In the genomic region with DNA sequence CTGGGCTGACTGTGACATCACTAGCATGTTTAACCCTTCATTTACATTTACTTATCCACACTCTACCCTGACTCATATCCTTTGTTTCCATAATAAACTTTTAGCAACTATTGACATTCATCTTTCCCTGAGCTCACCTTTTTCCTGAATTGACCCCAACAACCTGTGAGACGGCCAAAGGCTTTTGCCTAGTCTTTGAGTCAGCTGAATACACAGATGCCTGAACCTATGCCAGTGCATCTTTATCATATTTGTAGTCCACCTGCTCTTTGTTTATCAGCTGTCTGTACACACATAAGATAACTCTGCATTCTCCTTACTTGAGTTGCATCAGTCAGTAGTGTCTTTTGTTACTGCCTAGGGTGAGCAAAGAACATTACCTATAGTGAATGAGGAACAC, we compare ENCODE assay signal across 1 cellular context.
TF ChIP-seq lines count a peak whose summit lies in the region.

No MANE protein-coding gene starts in this region.

TF ChIP-seq in HepG2, 621 proteins besides CTCF, POLR2A, EP300 and RAD21 (continued from another document):
- TF ChIP-seq HNRNPL (IDR thresholded peaks at IDR 0.05; ENCODE audit: low read depth, low read length) (no peak), NCOR1 (IDR thresholded peaks at IDR 0.05; ENCODE audit: borderline replicate concordance, low read length) (no peak), DMAP1 (CRISPR knock-in tag; IDR thresholded peaks at IDR 0.05) (no peak), ZNF256 (CRISPR knock-in tag; conservative IDR thresholded peaks at IDR 0.05) (no peak), PRPF4 (IDR thresholded peaks at IDR 0.05; ENCODE audit: low read depth, low read length, poor library complexity, severe bottlenecking) (no peak), RBM22 (optimal IDR thresholded peaks at IDR 0.05; ENCODE audit: low read length) (no peak), SCMH1 (CRISPR knock-in tag; IDR thresholded peaks at IDR 0.05; ENCODE audit: borderline replicate concordance) (no peak), ATF1 (CRISPR knock-in tag; IDR thresholded peaks at IDR 0.05) (no peak), NPAS2 (CRISPR knock-in tag; IDR thresholded peaks at IDR 0.05; ENCODE audit: borderline replicate concordance) (no peak), ZNF788 (CRISPR knock-in tag; IDR thresholded peaks at IDR 0.05; ENCODE audit: borderline replicate concordance) (no peak), TBX3 (IDR thresholded peaks at IDR 0.05; ENCODE audit: borderline replicate concordance) (0 out of 2 replicates have a peak, but pooled peaks have one; percentile 11)
- TF ChIP-seq, protein P1, sequence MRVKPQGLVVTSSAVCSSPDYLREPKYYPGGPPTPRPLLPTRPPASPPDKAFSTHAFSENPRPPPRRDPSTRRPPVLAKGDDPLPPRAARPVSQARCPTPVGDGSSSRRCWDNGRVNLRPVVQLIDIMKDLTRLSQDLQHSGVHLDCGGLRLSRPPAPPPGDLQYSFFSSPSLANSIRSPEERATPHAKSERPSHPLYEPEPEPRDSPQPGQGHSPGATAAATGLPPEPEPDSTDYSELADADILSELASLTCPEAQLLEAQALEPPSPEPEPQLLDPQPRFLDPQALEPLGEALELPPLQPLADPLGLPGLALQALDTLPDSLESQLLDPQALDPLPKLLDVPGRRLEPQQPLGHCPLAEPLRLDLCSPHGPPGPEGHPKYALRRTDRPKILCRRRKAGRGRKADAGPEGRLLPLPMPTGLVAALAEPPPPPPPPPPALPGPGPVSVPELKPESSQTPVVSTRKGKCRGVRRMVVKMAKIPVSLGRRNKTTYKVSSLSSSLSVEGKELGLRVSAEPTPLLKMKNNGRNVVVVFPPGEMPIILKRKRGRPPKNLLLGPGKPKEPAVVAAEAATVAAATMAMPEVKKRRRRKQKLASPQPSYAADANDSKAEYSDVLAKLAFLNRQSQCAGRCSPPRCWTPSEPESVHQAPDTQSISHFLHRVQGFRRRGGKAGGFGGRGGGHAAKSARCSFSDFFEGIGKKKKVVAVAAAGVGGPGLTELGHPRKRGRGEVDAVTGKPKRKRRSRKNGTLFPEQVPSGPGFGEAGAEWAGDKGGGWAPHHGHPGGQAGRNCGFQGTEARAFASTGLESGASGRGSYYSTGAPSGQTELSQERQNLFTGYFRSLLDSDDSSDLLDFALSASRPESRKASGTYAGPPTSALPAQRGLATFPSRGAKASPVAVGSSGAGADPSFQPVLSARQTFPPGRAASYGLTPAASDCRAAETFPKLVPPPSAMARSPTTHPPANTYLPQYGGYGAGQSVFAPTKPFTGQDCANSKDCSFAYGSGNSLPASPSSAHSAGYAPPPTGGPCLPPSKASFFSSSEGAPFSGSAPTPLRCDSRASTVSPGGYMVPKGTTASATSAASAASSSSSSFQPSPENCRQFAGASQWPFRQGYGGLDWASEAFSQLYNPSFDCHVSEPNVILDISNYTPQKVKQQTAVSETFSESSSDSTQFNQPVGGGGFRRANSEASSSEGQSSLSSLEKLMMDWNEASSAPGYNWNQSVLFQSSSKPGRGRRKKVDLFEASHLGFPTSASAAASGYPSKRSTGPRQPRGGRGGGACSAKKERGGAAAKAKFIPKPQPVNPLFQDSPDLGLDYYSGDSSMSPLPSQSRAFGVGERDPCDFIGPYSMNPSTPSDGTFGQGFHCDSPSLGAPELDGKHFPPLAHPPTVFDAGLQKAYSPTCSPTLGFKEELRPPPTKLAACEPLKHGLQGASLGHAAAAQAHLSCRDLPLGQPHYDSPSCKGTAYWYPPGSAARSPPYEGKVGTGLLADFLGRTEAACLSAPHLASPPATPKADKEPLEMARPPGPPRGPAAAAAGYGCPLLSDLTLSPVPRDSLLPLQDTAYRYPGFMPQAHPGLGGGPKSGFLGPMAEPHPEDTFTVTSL (CRISPR knock-in tag; IDR thresholded peaks at IDR 0.05; ENCODE audit: borderline replicate concordance) = peak; percentile 20; the same call in 1 of the 2 replicates
